ENCODE assay signal across 8 cellular contexts in genomic region chr10:6348091-6348862, GRCh38.
DNase-seq lines count a peak whose midpoint lies in the region; ATAC-seq and TF ChIP-seq lines count a peak whose summit lies in the region.

No MANE protein-coding gene starts in this region.

- H3K4me1 ChIP-seq in right lobe of liver (no peaks in the 10 kb centered on the region), mesenchymal stem cell (ENCODE audit: control insufficient read depth, insufficient read depth, low read depth, low read length) (peaks cover 3% of the 10 kb centered on the region)

- no peak overlapping the region for H2AK5ac ChIP-seq in mesenchymal stem cell (ENCODE audit: low read length, severe bottlenecking)

- peak overlapping the region in 1 of 3 donors; percentile 3 for H3K27ac ChIP-seq in right lobe of liver
- H3K27ac ChIP-seq in mesenchymal stem cell (ENCODE audit: low read length, poor library complexity, severe bottlenecking) = no peak overlapping the region

- no peak for TF ChIP-seq CTCF in right lobe of liver (IDR thresholded peaks at IDR 0.05)

- intact Hi-C loops in right lobe of liver (cut with DNase I) = no loop called here

- H3K9me3 ChIP-seq in right lobe of liver (no peaks in the 10 kb centered on the region), mesenchymal stem cell (ENCODE audit: control insufficient read depth, low read length) (no peaks in the 10 kb centered on the region)

- no peaks in the 10 kb centered on the region for H3K79me1 ChIP-seq in mesenchymal stem cell (replicated peaks; ENCODE audit: low read length, poor library complexity, severe bottlenecking)

- H2BK15ac ChIP-seq in mesenchymal stem cell (ENCODE audit: low read depth, poor library complexity, severe bottlenecking) = no peak overlapping the region

- no peak overlapping the region for H2AFZ ChIP-seq in mesenchymal stem cell (ENCODE audit: low read depth, low read length)

- no peak overlapping the region for H3K4me2 ChIP-seq in mesenchymal stem cell (ENCODE audit: low read length, poor library complexity, severe bottlenecking)

- no peak overlapping the region for H4K8ac ChIP-seq in mesenchymal stem cell (ENCODE audit: low read length)

- peak overlapping the region; percentile 61 for H3K4me3 Mint-ChIP-seq in activated naive CD4-positive, alpha-beta T cell treated with anti-CD3 and anti-CD28 coated beads, Interleukin-2, amount 10 ng/mL, durations not matched to agents 7 days and 5 days

- no peak overlapping the region for H2BK120ac ChIP-seq in mesenchymal stem cell (ENCODE audit: low read depth, low read length)

- peaks cover 8% of the 10 kb centered on the region for H3K27me3 Mint-ChIP-seq in activated naive CD4-positive, alpha-beta T cell treated with anti-CD3 and anti-CD28 coated beads, Interleukin-2, amount 10 ng/mL, durations not matched to agents 7 days and 5 days

- WGBS in right lobe of liver (ENCODE audit: insufficient coverage, low coverage, low lambda C conversion rate, missing lambda C conversion rate) = 31% methylated on average over 14 of the region's 16 CpGs
- WGBS in mesenchymal stem cell = 80% methylated on average over 15 of the region's 16 CpGs

- H3K9me3 Mint-ChIP-seq in activated naive CD4-positive, alpha-beta T cell treated with anti-CD3 and anti-CD28 coated beads, Interleukin-2, amount 10 ng/mL, durations not matched to agents 7 days and 5 days = peaks cover 10% of the 10 kb centered on the region

- H2BK5ac ChIP-seq in mesenchymal stem cell (ENCODE audit: low read depth, low read length, poor library complexity, severe bottlenecking) = no peak overlapping the region

- H3K18ac ChIP-seq in mesenchymal stem cell (ENCODE audit: low read depth in 1 of 2, low read length in 2 of 2) = no peak overlapping the region

- H3K4me1 Mint-ChIP-seq in activated naive CD4-positive, alpha-beta T cell treated with anti-CD3 and anti-CD28 coated beads, Interleukin-2, amount 10 ng/mL, durations not matched to agents 7 days and 5 days = peaks cover 64% of the 10 kb centered on the region

- CTCF ChIA-PET in activated naive CD4-positive, alpha-beta T cell treated with anti-CD3 and anti-CD28 coated beads, Interleukin-2, amount 10 ng/mL, durations not matched to agents 7 days and 5 days (lab: Charles Lee) = interaction anchor here (1.2 to 3.1 kb wide), 9 partner anchors 12 to 205 kb away, joined by 3 to 31 read pairs (median 3); partner anchors contain the start of gene PFKFB3

- H2BK12ac ChIP-seq in mesenchymal stem cell (ENCODE audit: low read length in 2 of 2) = no peak overlapping the region

- no peak for TF ChIP-seq POLR2A in right lobe of liver (IDR thresholded peaks at IDR 0.05)

- peak; percentile 94 for ATAC-seq in GM18867 (IDR thresholded peaks at IDR 0.05; ENCODE audit: unreplicated experiment)
- peak; percentile 87 for ATAC-seq in HG03064 (IDR thresholded peaks at IDR 0.05; ENCODE audit: low read depth, unreplicated experiment)
- peak; percentile 43 to 62 (median 56) for ATAC-seq in right lobe of liver

- H3K9ac ChIP-seq in mesenchymal stem cell (ENCODE audit: low read length) = no peak overlapping the region

- peak overlapping the region; percentile 99 for H3K27ac Mint-ChIP-seq in activated naive CD4-positive, alpha-beta T cell treated with anti-CD3 and anti-CD28 coated beads, Interleukin-2, amount 10 ng/mL, durations not matched to agents 7 days and 5 days

- no peak overlapping the region for H3K23ac ChIP-seq in mesenchymal stem cell (ENCODE audit: low read length in 2 of 2)

- H3K14ac ChIP-seq in mesenchymal stem cell (ENCODE audit: low read length in 2 of 2) = no peak overlapping the region

- H3K4ac ChIP-seq in mesenchymal stem cell (ENCODE audit: low read depth in 1 of 2, low read length in 2 of 2) = no peak overlapping the region

- H3K36me3 ChIP-seq in right lobe of liver (no peaks in the 10 kb centered on the region), mesenchymal stem cell (ENCODE audit: control insufficient read depth in 1 of 2, insufficient read depth in 2 of 2, low read depth in 1 of 2, low read length in 2 of 2) (no peaks in the 10 kb centered on the region)

- H3K4me3 ChIP-seq in right lobe of liver = no peak overlapping the region
- no peak overlapping the region for H3K4me3 ChIP-seq in mesenchymal stem cell (ENCODE audit: insufficient read depth in 1 of 2, low read depth in 1 of 2, low read length in 2 of 2)

- H3K27me3 ChIP-seq in right lobe of liver (no peaks in the 10 kb centered on the region), mesenchymal stem cell (ENCODE audit: control insufficient read depth in 1 of 2, insufficient read depth in 1 of 2, low read length in 2 of 2) (peaks cover 0 to 5% of the 10 kb centered on the region in 2 experiments)

- H3K36me3 Mint-ChIP-seq in activated naive CD4-positive, alpha-beta T cell treated with anti-CD3 and anti-CD28 coated beads, Interleukin-2, amount 10 ng/mL, durations not matched to agents 7 days and 5 days = peaks cover 16% of the 10 kb centered on the region

- no peak overlapping the region for H4K91ac ChIP-seq in mesenchymal stem cell (ENCODE audit: low read length)

- DNase-seq in SKM-1 (lab: John Stamatoyannopoulos, UW; ENCODE audit: unreplicated experiment) (peak; percentile 48), right lobe of liver (no peak), DMS53 treated with DMSO at 0.1 percent for 48 hours (lab: John Stamatoyannopoulos, UW; ENCODE audit: unreplicated experiment) (no peak), mesenchymal stem cell (no peak)
- DNase-seq in activated naive CD4-positive, alpha-beta T cell treated with anti-CD3 and anti-CD28 coated beads, Interleukin-2, amount 10 ng/mL, durations not matched to agents 7 days and 5 days = peak; percentile 89
- DNase-seq in stimulated activated CD8-positive, alpha-beta memory T cell treated with anti-CD3 and anti-CD28 coated beads, Interleukin-15, amount 100 ng/mL, for 48 hours (ENCODE audit: low read depth in 2 of 2) = peak; percentile 76 to 81

Comparison
In these comparisons a context has a peak if more than half of its experiments do, and no peak if none do; other contexts are left out.
1. DNase-seq: peak in SKM-1 (single experiment), activated naive CD4-positive, alpha-beta T cell treated with anti-CD3 and anti-CD28 coated beads, Interleukin-2, amount 10 ng/mL, durations not matched to agents 7 days and 5 days (single experiment) and stimulated activated CD8-positive, alpha-beta memory T cell treated with anti-CD3 and anti-CD28 coated beads, Interleukin-15, amount 100 ng/mL, for 48 hours (2 of 2); none in right lobe of liver (0 of 3), DMS53 treated with DMSO at 0.1 percent for 48 hours (single experiment) and mesenchymal stem cell (single experiment).
2. Peak in every context shown above with its lines, with median percentiles within 50 percentile points of each other: ATAC-seq.